15 cellular contexts compared by ENCODE assay signal in the genomic region with DNA sequence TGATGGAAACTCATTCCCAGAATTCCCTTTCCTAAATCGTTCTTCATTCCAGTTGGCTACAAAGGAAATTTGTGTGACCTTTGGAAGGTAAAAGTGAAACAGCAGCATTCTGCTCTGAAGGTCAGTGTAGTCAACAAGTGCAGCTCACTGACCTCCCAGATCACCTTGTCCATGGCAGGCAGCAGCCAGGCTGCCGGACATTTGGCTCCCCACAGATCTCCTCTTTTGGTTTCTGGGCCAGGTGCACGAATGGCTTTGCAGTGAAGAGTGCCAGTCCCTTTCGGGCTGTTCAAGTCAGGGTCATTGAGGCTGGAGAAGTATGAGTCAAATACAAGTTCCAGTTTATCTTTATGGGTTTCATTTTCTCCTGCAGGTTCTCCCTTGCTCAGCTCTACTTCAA. TPM values are rescaled to one million over a fixed set of nuclear protein-coding genes. Genes with fewer than 3 reads are reported as not detected.
DNase-seq lines count a peak whose midpoint lies in the region; FAIRE-seq and TF ChIP-seq lines count a peak whose summit lies in the region.
"Had no signal": no experiment of that assay in that cellular context is flagged by ENCODE, and none has a peak within 500 bp of the region (broad histone marks: within the 10 kb centered on the region; RNA-seq: fewer than 3 reads in every experiment).

No MANE protein-coding gene starts in this region.

- no peak for TF ChIP-seq CTCF in left ventricle myocardium inferior (IDR thresholded peaks at IDR 0.05; ENCODE audit: borderline replicate concordance)
- TF ChIP-seq CTCF in kidney (IDR thresholded peaks at IDR 0.05; ENCODE audit: borderline replicate concordance, extremely low read depth, insufficient read depth), result no peak
- TF ChIP-seq CTCF in tibial nerve (IDR thresholded peaks at IDR 0.05), result no peak

- no peak for TF ChIP-seq EP300 in tibial nerve (IDR thresholded peaks at IDR 0.05)

- H3K27ac ChIP-seq in left ventricle myocardium inferior (replicated peaks) (peak overlapping the region; percentile 68), kidney (ENCODE audit: low read depth in 2 of 2, low read length in 2 of 2) (peak overlapping the region; percentile 1 to 68), tibial nerve (peak overlapping the region in 1 of 4 donors; percentile 28)
- H3K27ac ChIP-seq: dorsolateral prefrontal cortex, RWPE1 had no signal

- TF ChIP-seq POLR2A in tibial nerve (IDR thresholded peaks at IDR 0.05), result no peak

- H3K36me3 Mint-ChIP-seq in activated CD4-positive, alpha-beta memory T cell treated with anti-CD3 and anti-CD28 coated beads for 36 hours, result no peaks in the 10 kb centered on the region

- 80 to 90% methylated on average over 4 of the region's 4 CpGs for WGBS in tibial nerve, 2 donors

- H3K27me3 ChIP-seq in left ventricle myocardium inferior (ENCODE audit: low read depth) (no peaks in the 10 kb centered on the region), tibial nerve (no peaks in the 10 kb centered on the region)
- H3K27me3 ChIP-seq: dorsolateral prefrontal cortex, esophagus squamous epithelium had no signal

- H3K9me3 ChIP-seq in left ventricle myocardium inferior (replicated peaks) (no peaks in the 10 kb centered on the region), kidney (ENCODE audit: control insufficient read depth in 1 of 2, low read length in 2 of 2) (no peaks in the 10 kb centered on the region), tibial nerve (no peaks in the 10 kb centered on the region)
- H3K9me3 ChIP-seq: esophagus squamous epithelium had no signal

- CTCF ChIA-PET in activated CD4-positive, alpha-beta memory T cell treated with anti-CD3 and anti-CD28 coated beads for 36 hours (lab: Charles Lee), result interaction anchor here (1.5 to 3.2 kb wide), 3 partner anchors 9 to 38 kb away, joined by 5 to 16 read pairs (median 7); no protein-coding TSS in a partner anchor

- H3K4me3 ChIP-seq in left ventricle myocardium inferior (peak overlapping the region; percentile 12), kidney (ENCODE audit: low read length in 2 of 2) (peak overlapping the region; percentile 11 to 15), tibial nerve (no peak overlapping the region)
- H3K4me3 ChIP-seq: dorsolateral prefrontal cortex had no signal

- peaks cover 93% of the 10 kb centered on the region for H3K4me1 Mint-ChIP-seq in activated CD4-positive, alpha-beta memory T cell treated with anti-CD3 and anti-CD28 coated beads for 36 hours (ENCODE audit: low read depth)

- no peaks in the 10 kb centered on the region for H3K9me3 Mint-ChIP-seq in activated CD4-positive, alpha-beta memory T cell treated with anti-CD3 and anti-CD28 coated beads for 36 hours

- no peak overlapping the region for H3K9ac ChIP-seq in kidney (ENCODE audit: low read length in 2 of 2)

- POLR2A ChIA-PET in activated CD4-positive, alpha-beta memory T cell treated with anti-CD3 and anti-CD28 coated beads for 36 hours (lab: Charles Lee), result interaction anchor here (1.4 to 3.5 kb wide), 6 partner anchors 10 to 33 kb away, joined by 3 to 32 read pairs (median 24); partner anchors contain the start of gene GPRIN3

- H3K27me3 Mint-ChIP-seq in activated CD4-positive, alpha-beta memory T cell treated with anti-CD3 and anti-CD28 coated beads for 36 hours, result no peaks in the 10 kb centered on the region

- no peak for FAIRE-seq in kidney (lab: Jason Lieb, UNC)

- intact Hi-C loops in left ventricle myocardium inferior (cut with micrococcal nuclease) (no loop called here), cardiac septum (cut with DNase I) (no loop called here), kidney (cut with DNase I) (no loop called here)
- intact Hi-C loops in activated CD4-positive, alpha-beta memory T cell treated with anti-CD3 and anti-CD28 coated beads for 36 hours (cut with micrococcal nuclease), result loop anchor here (10.0 kb wide), 3 partner anchors 698 to 908 kb away; partner anchors contain the start of genes HERC3 and HERC5

- H3K36me3 ChIP-seq in left ventricle myocardium inferior (no peaks in the 10 kb centered on the region), kidney (ENCODE audit: control insufficient read depth in 1 of 2, insufficient read depth in 2 of 2, low read length in 2 of 2) (no peaks in the 10 kb centered on the region), tibial nerve (no peaks in the 10 kb centered on the region)
- H3K36me3 ChIP-seq: esophagus squamous epithelium had no signal

- H3K4me3 Mint-ChIP-seq in activated CD4-positive, alpha-beta memory T cell treated with anti-CD3 and anti-CD28 coated beads for 36 hours, result peak overlapping the region; percentile 62

- H3K4me1 ChIP-seq in left ventricle myocardium inferior (peaks cover 85% of the 10 kb centered on the region), kidney (ENCODE audit: control insufficient read depth in 1 of 2, insufficient read depth in 1 of 2, low read depth in 1 of 2, low read length in 2 of 2) (peaks cover 27 to 39% of the 10 kb centered on the region in 2 donors), tibial nerve (peaks cover 0 to 13% (median under 1%) of the 10 kb centered on the region in 4 donors)

- peak overlapping the region; percentile 97 for H3K27ac Mint-ChIP-seq in activated CD4-positive, alpha-beta memory T cell treated with anti-CD3 and anti-CD28 coated beads for 36 hours

- DNase-seq in left ventricle myocardium inferior (no peak), cardiac septum (ENCODE audit: low spot score) (no peak), kidney (no peak), tibial nerve (ENCODE audit: low spot score in 2 of 2) (no peak), SW 1271 (lab: John Stamatoyannopoulos, UW) (no peak), DMS153 treated with DMSO at 0.1 percent for 48 hours (lab: John Stamatoyannopoulos, UW; ENCODE audit: unreplicated experiment) (no peak), germinal center (ENCODE audit: low spot score) (no peak)
- peak; percentile 41 for DNase-seq in activated CD4-positive, alpha-beta memory T cell treated with anti-CD3 and anti-CD28 coated beads for 36 hours
- DNase-seq: activated CD4-positive, CD25-positive, alpha-beta regulatory T cell; DMS79 treated with DMSO at 0.1 percent for 48 hours; esophagus squamous epithelium; NCI-H1048; NCI-H774 had no signal

RNA-seq across cellular contexts. Expression of gene GPRIN3, which starts 14.3 kb away (rescaled TPM):
- 9.0 TPM for total RNA-seq in left ventricle myocardium inferior
- total RNA-seq in cardiac septum, result 7.3 TPM
- 10 to 100 TPM; 20.0 to 22.7 TPM for total RNA-seq in activated CD4-positive, alpha-beta memory T cell treated with anti-CD3 and anti-CD28 coated beads for 36 hours
- 15.2 TPM for total RNA-seq in kidney
- 2.2 TPM for polyA plus RNA-seq in kidney (ENCODE audit: insufficient read depth, low read depth, low replicate concordance)
- 1 to 10 TPM; 2.3 to 5.2 (median 4.6) TPM for total RNA-seq in tibial nerve

Comparison
In these comparisons a context has a peak if more than half of its experiments do, and no peak if none do; other contexts are left out.
1. H3K4me3 ChIP-seq: peak in left ventricle myocardium inferior (single experiment) and kidney (2 of 2); none in tibial nerve (0 of 4).